23 cellular contexts compared by ENCODE assay signal in genomic region chr10:43386549-43386948, GRCh38. TPM values are rescaled to one million over a fixed set of nuclear protein-coding genes. Genes with fewer than 3 reads are reported as not detected.
A peak's percentile ranks its signal among the peaks of the same experiment; 100 is the strongest.
DNase-seq lines count a peak whose midpoint lies in the region; ATAC-seq, FAIRE-seq and TF ChIP-seq lines count a peak whose summit lies in the region.
"Had no signal": no experiment of that assay in that cellular context is flagged by ENCODE, and none has a peak within 500 bp of the region (broad histone marks: within the 10 kb centered on the region; RNA-seq: fewer than 3 reads in every experiment).

No MANE protein-coding gene starts in this region.

- no peak for TF ChIP-seq EP300 in HepG2 (IDR thresholded peaks at IDR 0.05; ENCODE audit: low read depth in 2 of 2, low read length in 2 of 2)
- TF ChIP-seq EP300 in HepG2 (CRISPR knock-in tag; IDR thresholded peaks at IDR 0.05; ENCODE audit: borderline replicate concordance): no peak
- no peak for TF ChIP-seq EP300 in upper lobe of left lung (IDR thresholded peaks at IDR 0.05)

- H3K9ac ChIP-seq in HepG2 (ENCODE audit: insufficient read depth, low read depth, low read length): no peak overlapping the region

- TF ChIP-seq CTCF in WTC11 (IDR thresholded peaks at IDR 0.05) (no peak), HepG2 (CRISPR knock-in tag; IDR thresholded peaks at IDR 0.05) (no peak), upper lobe of left lung (IDR thresholded peaks at IDR 0.05) (no peak)

- H2AFZ ChIP-seq in HepG2 (ENCODE audit: low read length): no peak overlapping the region

- H3K27ac ChIP-seq in HepG2 (ENCODE audit: extremely low read length, insufficient read depth, low read length) (no peak overlapping the region), upper lobe of left lung (no peak overlapping the region)
- H3K27ac ChIP-seq: tibial nerve had no signal

- no peak for TF ChIP-seq RAD21 in HepG2 (CRISPR knock-in tag; IDR thresholded peaks at IDR 0.05)

- peaks cover 64% of the 10 kb centered on the region for H4K20me1 ChIP-seq in HepG2 (ENCODE audit: insufficient read depth, low read length)

- H3K27ac Mint-ChIP-seq in stimulated activated naive CD8-positive, alpha-beta T cell treated with anti-CD3 and anti-CD28 coated beads, Interleukin-15, Interleukin-2, amounts not matched to agents 100 ng/mL and 50 ng/mL, for 24 hours: peak overlapping the region; percentile 63
- peak overlapping the region; percentile 41 for H3K27ac Mint-ChIP-seq in WTC11

- no peak overlapping the region for H3K4me3 Mint-ChIP-seq in stimulated activated naive CD8-positive, alpha-beta T cell treated with anti-CD3 and anti-CD28 coated beads, Interleukin-15, Interleukin-2, amounts not matched to agents 100 ng/mL and 50 ng/mL, for 24 hours
- no peak overlapping the region for H3K4me3 Mint-ChIP-seq in WTC11
- H3K4me3 Mint-ChIP-seq: activated T-helper 17 cell treated with anti-CD3 and anti-CD28 coated beads, Interleukin-2, amount 50 U/mL, for 72 hours had no signal

- H3K27me3 ChIP-seq in HepG2 (ENCODE audit: control insufficient read depth in 1 of 2, insufficient read depth in 2 of 2, low read length in 2 of 2) (no peaks in the 10 kb centered on the region), upper lobe of left lung (no peaks in the 10 kb centered on the region)
- H3K27me3 ChIP-seq: tibial nerve had no signal

- H3K4me1 ChIP-seq in HepG2 (ENCODE audit: insufficient read depth, low read length): peaks cover 45% of the 10 kb centered on the region
- H3K4me1 ChIP-seq in upper lobe of left lung: peaks cover 0 to 18% (median 8%) of the 10 kb centered on the region in 4 donors

- in situ Hi-C loops in HepG2 (cut with HindIII; ENCODE audit: extremely low pct_ligation_motif_present, low pct_unique_long_range_greater_than_20kb): no loop called here

- CTCF ChIA-PET in WTC11 (lab: Charles Lee): no interaction called here
- CTCF ChIA-PET in HepG2 (lab: Yijun Ruan, JAX; ENCODE audit: low intra/inter-chr PET ratio, low total read pairs): no interaction called here

- intact Hi-C loops in HepG2 (cut with micrococcal nuclease; ENCODE audit: unreplicated experiment): no loop called here

- TF ChIP-seq POLR2A in HepG2 (IDR thresholded peaks at IDR 0.05; ENCODE audit: insufficient read depth in 1 of 2, low read depth in 2 of 2, low read length in 2 of 2): peak in 1 of 2 experiments; percentile 16; a peak in 1 of 4 replicates
- no peak for TF ChIP-seq POLR2A in upper lobe of left lung (IDR thresholded peaks at IDR 0.05)

- peaks cover 46% of the 10 kb centered on the region for H3K4me1 Mint-ChIP-seq in stimulated activated naive CD8-positive, alpha-beta T cell treated with anti-CD3 and anti-CD28 coated beads, Interleukin-15, Interleukin-2, amounts not matched to agents 100 ng/mL and 50 ng/mL, for 24 hours (ENCODE audit: low read depth)
- H3K4me1 Mint-ChIP-seq in WTC11: peaks cover 8% of the 10 kb centered on the region

- no peaks in the 10 kb centered on the region for H3K27me3 Mint-ChIP-seq in stimulated activated naive CD8-positive, alpha-beta T cell treated with anti-CD3 and anti-CD28 coated beads, Interleukin-15, Interleukin-2, amounts not matched to agents 100 ng/mL and 50 ng/mL, for 24 hours
- H3K27me3 Mint-ChIP-seq in WTC11 (ENCODE audit: low read depth): no peaks in the 10 kb centered on the region
- H3K27me3 Mint-ChIP-seq: activated T-helper 17 cell treated with anti-CD3 and anti-CD28 coated beads, Interleukin-2, amount 50 U/mL, for 72 hours had no signal

- H3K36me3 ChIP-seq in HepG2 (replicated peaks in 1 of 2; ENCODE audit: control insufficient read depth in 1 of 2, insufficient read depth in 2 of 2, low read length in 2 of 2): peaks cover 21 to 53% of the 10 kb centered on the region in 2 experiments
- H3K36me3 ChIP-seq in upper lobe of left lung: peaks cover 42 to 75% (median 59%) of the 10 kb centered on the region in 4 donors

- no peak for DNase-seq in stimulated activated naive CD8-positive, alpha-beta T cell treated with anti-CD3 and anti-CD28 coated beads, Interleukin-15, Interleukin-2, amounts not matched to agents 100 U/mL and 50 U/mL, for 24 hours
- DNase-seq in WTC11 (ENCODE audit: low spot score) (no peak), HepG2 (ENCODE audit: low spot score) (no peak), upper lobe of left lung (no peak), NK-92 (lab: John Stamatoyannopoulos, UW; ENCODE audit: unreplicated experiment) (no peak), HuH-7 (ENCODE audit: low spot score) (no peak)
- DNase-seq: activated CD4-positive, alpha-beta T cell treated with anti-CD3 and anti-CD28 coated beads, Interleukin-2, amount 50 U/mL, for 48 hours; amygdala; cerebellar nuclear complex; effector CD4-positive, alpha-beta T cell; EL; midbrain; NCI-H1417 treated with DMSO at 0.1 percent for 48 hours; NCI-H524 treated with DMSO at 0.1 percent for 48 hours; occipital lobe had no signal

- no peak overlapping the region for H3K4me3 ChIP-seq in HepG2 (replicated peaks in 1 of 3; ENCODE audit: insufficient read depth in 1 of 3, low read depth in 2 of 3, low read length in 3 of 3)
- no peak overlapping the region for H3K4me3 ChIP-seq in upper lobe of left lung
- H3K4me3 ChIP-seq: tibial nerve had no signal

- no peak for ATAC-seq in stimulated activated naive CD8-positive, alpha-beta T cell treated with anti-CD3 and anti-CD28 coated beads, Interleukin-15, Interleukin-2, amounts not matched to agents 100 U/mL and 50 U/mL, for 24 hours
- ATAC-seq in WTC11 (no peak), HepG2 (no peak), GM21381 (IDR thresholded peaks at IDR 0.05; ENCODE audit: unreplicated experiment) (no peak), upper lobe of left lung (ENCODE audit: low FRiP score in 2 of 2) (no peak)
- ATAC-seq: activated T-helper 17 cell treated with anti-CD3 and anti-CD28 coated beads, Interleukin-2, amount 50 U/mL, for 72 hours; Right ventricle myocardium inferior had no signal

- H3K36me3 Mint-ChIP-seq in stimulated activated naive CD8-positive, alpha-beta T cell treated with anti-CD3 and anti-CD28 coated beads, Interleukin-15, Interleukin-2, amounts not matched to agents 100 ng/mL and 50 ng/mL, for 24 hours (ENCODE audit: low read depth): peaks cover 60% of the 10 kb centered on the region
- peaks cover 58% of the 10 kb centered on the region for H3K36me3 Mint-ChIP-seq in WTC11

- 96% methylated on average over 3 of the region's 4 CpGs for WGBS in HepG2 (ENCODE audit: low lambda C conversion rate)
- 88 to 97% methylated on average over 4 of the region's 4 CpGs for WGBS in upper lobe of left lung, 2 donors

- H3K9me3 ChIP-seq in HepG2 (ENCODE audit: low read length): no peaks in the 10 kb centered on the region
- H3K9me3 ChIP-seq in upper lobe of left lung: no peaks in the 10 kb centered on the region
- H3K9me3 ChIP-seq: tibial nerve had no signal

- POLR2A ChIA-PET in WTC11 (lab: Charles Lee) (interaction anchor here (1.0 to 1.7 kb wide), 2 partner anchors 9 to 10 kb away, joined by 3 to 5 read pairs; no protein-coding TSS in a partner anchor), HepG2 (lab: Yijun Ruan, JAX) (interaction anchor here (2.6 to 3.3 kb wide), 2 partner anchors 10 to 21 kb away, joined by 9 to 22 read pairs; no protein-coding TSS in a partner anchor)

- no peaks in the 10 kb centered on the region for H3K9me3 Mint-ChIP-seq in stimulated activated naive CD8-positive, alpha-beta T cell treated with anti-CD3 and anti-CD28 coated beads, Interleukin-15, Interleukin-2, amounts not matched to agents 100 ng/mL and 50 ng/mL, for 24 hours
- H3K9me3 Mint-ChIP-seq in WTC11: no peaks in the 10 kb centered on the region
- H3K9me3 Mint-ChIP-seq: activated T-helper 17 cell treated with anti-CD3 and anti-CD28 coated beads, Interleukin-2, amount 50 U/mL, for 72 hours had no signal

- BruUV-seq in HepG2 (replicated peaks; lab: Mats Ljungman, UMichigan): no TSS peak

- FAIRE-seq in HepG2 (lab: Jason Lieb, UNC): no peak
- FAIRE-seq: GM18507 had no signal

- H3K4me2 ChIP-seq in HepG2 (ENCODE audit: low read depth, low read length): no peak overlapping the region

- H3K79me2 ChIP-seq in HepG2 (ENCODE audit: insufficient read depth, low read length): peaks cover 40% of the 10 kb centered on the region

RNA-seq across cellular contexts. Expression of gene FXYD4, which starts 15.1 kb away (rescaled TPM):
- total RNA-seq in WTC11 (2021) (not detected in 3 replicates), HepG2 (2016; rRNA removed; fragmentation: Illumina TruSeq; extraction: Trizol) (not detected in 2 replicates), upper lobe of left lung (1 to 10 TPM in 3 of 6 donors, not detected in 3; 2.5 to 4.0 (median 2.7) TPM)
- total RNA-seq in HepG2 (2016; cell fraction: cytosol; rRNA removed; fragmentation: Illumina TruSeq; extraction: Trizol; ENCODE audit: low read depth): not detected in 2 replicates
- total RNA-seq in HepG2 (2016; cell fraction: insoluble cytoplasmic fraction; rRNA removed; fragmentation: Illumina TruSeq; extraction: Trizol): not detected in 2 replicates
- not detected in 2 replicates for total RNA-seq in HepG2 (2016; cell fraction: membrane; rRNA removed; fragmentation: Illumina TruSeq; extraction: Trizol)
- total RNA-seq in HepG2 (2016; cell fraction: nucleus; rRNA removed; fragmentation: Illumina TruSeq; extraction: Trizol): not detected in 2 replicates
- not detected in 2 replicates for polyA plus RNA-seq in HepG2 (2011; rRNA removed)
- not detected in 2 replicates for polyA plus RNA-seq in HepG2 (2011; cell fraction: cytosol; rRNA removed)
- not detected in 2 replicates for polyA plus RNA-seq in HepG2 (2011; cell fraction: nucleus; rRNA removed)
- polyA plus RNA-seq in HepG2 (2012): not detected in 2 replicates
- not detected in 2 replicates for polyA plus RNA-seq in HepG2 (2016; cell fraction: cytosol; fragmentation: Illumina TruSeq; extraction: Trizol; ENCODE audit: low read depth)
- polyA plus RNA-seq in HepG2 (2016; cell fraction: insoluble cytoplasmic fraction; fragmentation: Illumina TruSeq; extraction: Trizol; ENCODE audit: low read depth): not detected in 2 replicates
- polyA plus RNA-seq in HepG2 (2016; cell fraction: membrane; fragmentation: Illumina TruSeq; extraction: Trizol; ENCODE audit: low read depth): not detected in 2 replicates
- not detected in 2 replicates for polyA plus RNA-seq in HepG2 (2016; cell fraction: nucleus; fragmentation: Illumina TruSeq; extraction: Trizol; ENCODE audit: insufficient read depth, low read depth)
- 0.21 TPM in 1 of 2 replicates, not detected in the other for polyA minus RNA-seq in HepG2 (2011; rRNA and poly(A)+ RNA removed; ENCODE audit: low replicate concordance)
- not detected in 2 replicates for polyA minus RNA-seq in HepG2 (2011; cell fraction: cytosol; rRNA and poly(A)+ RNA removed)
- polyA minus RNA-seq in HepG2 (2011; cell fraction: nucleus; rRNA and poly(A)+ RNA removed): not detected in 2 replicates
- total RNA-seq: activated T-helper 17 cell treated with anti-CD3 and anti-CD28 coated beads, Interleukin-2, amount 50 U/mL, for 72 hours; HT1080; left lobe of liver; occipital lobe; Right ventricle myocardium inferior; tibial nerve had no signal

RNA-seq across cellular contexts. Expression of gene HNRNPF, which starts 22.4 kb away (rescaled TPM):
- total RNA-seq in WTC11 (2021): 318 to 358 TPM (median 326 TPM) in 3 replicates
- total RNA-seq in HepG2 (2016; rRNA removed; fragmentation: Illumina TruSeq; extraction: Trizol): 308 and 449 TPM in 2 replicates
- total RNA-seq in HepG2 (2016; cell fraction: cytosol; rRNA removed; fragmentation: Illumina TruSeq; extraction: Trizol; ENCODE audit: low read depth): 44.9 and 49.9 TPM in 2 replicates
- total RNA-seq in HepG2 (2016; cell fraction: insoluble cytoplasmic fraction; rRNA removed; fragmentation: Illumina TruSeq; extraction: Trizol): 322 and 435 TPM in 2 replicates
- total RNA-seq in HepG2 (2016; cell fraction: membrane; rRNA removed; fragmentation: Illumina TruSeq; extraction: Trizol): 123 and 131 TPM in 2 replicates
- 111 and 121 TPM in 2 replicates for total RNA-seq in HepG2 (2016; cell fraction: nucleus; rRNA removed; fragmentation: Illumina TruSeq; extraction: Trizol)
- polyA plus RNA-seq in HepG2 (2011; rRNA removed): 166 and 177 TPM in 2 replicates
- polyA plus RNA-seq in HepG2 (2011; cell fraction: cytosol; rRNA removed): 147 and 166 TPM in 2 replicates
- polyA plus RNA-seq in HepG2 (2011; cell fraction: nucleus; rRNA removed): 137 and 153 TPM in 2 replicates
- polyA plus RNA-seq in HepG2 (2012): 134 and 169 TPM in 2 replicates
- polyA plus RNA-seq in HepG2 (2016; cell fraction: cytosol; fragmentation: Illumina TruSeq; extraction: Trizol; ENCODE audit: low read depth): 19.5 and 22.4 TPM in 2 replicates
- 388 and 410 TPM in 2 replicates for polyA plus RNA-seq in HepG2 (2016; cell fraction: insoluble cytoplasmic fraction; fragmentation: Illumina TruSeq; extraction: Trizol; ENCODE audit: low read depth)
- polyA plus RNA-seq in HepG2 (2016; cell fraction: membrane; fragmentation: Illumina TruSeq; extraction: Trizol; ENCODE audit: low read depth): 49.0 and 51.7 TPM in 2 replicates
- 178 and 179 TPM in 2 replicates for polyA plus RNA-seq in HepG2 (2016; cell fraction: nucleus; fragmentation: Illumina TruSeq; extraction: Trizol; ENCODE audit: insufficient read depth, low read depth)
- 271 and 284 TPM in 2 replicates for polyA minus RNA-seq in HepG2 (2011; rRNA and poly(A)+ RNA removed; ENCODE audit: low replicate concordance)
- polyA minus RNA-seq in HepG2 (2011; cell fraction: cytosol; rRNA and poly(A)+ RNA removed): 121 and 128 TPM in 2 replicates
- polyA minus RNA-seq in HepG2 (2011; cell fraction: nucleus; rRNA and poly(A)+ RNA removed): 64.2 and 75.8 TPM in 2 replicates
- 100 to 1,000 TPM in 5 of 6 donors, 10 to 100 TPM in 1; 80.7 to 225 (median 177) TPM for total RNA-seq in upper lobe of left lung

RNA-seq across cellular contexts. Expression of gene ZNF487, which starts 50.4 kb away (rescaled TPM):
- total RNA-seq in WTC11 (2021): 1.2 to 2.3 TPM (median 1.4 TPM) in 3 replicates
- total RNA-seq in HepG2 (2016; rRNA removed; fragmentation: Illumina TruSeq; extraction: Trizol): 6.1 and 7.4 TPM in 2 replicates
- total RNA-seq in HepG2 (2016; cell fraction: cytosol; rRNA removed; fragmentation: Illumina TruSeq; extraction: Trizol; ENCODE audit: low read depth): 3.3 and 6.4 TPM in 2 replicates
- 6.3 and 8.8 TPM in 2 replicates for total RNA-seq in HepG2 (2016; cell fraction: insoluble cytoplasmic fraction; rRNA removed; fragmentation: Illumina TruSeq; extraction: Trizol)
- 5.5 and 7.7 TPM in 2 replicates for total RNA-seq in HepG2 (2016; cell fraction: membrane; rRNA removed; fragmentation: Illumina TruSeq; extraction: Trizol)
- total RNA-seq in HepG2 (2016; cell fraction: nucleus; rRNA removed; fragmentation: Illumina TruSeq; extraction: Trizol): 3.5 and 6.0 TPM in 2 replicates
- 6.6 and 8.8 TPM in 2 replicates for polyA plus RNA-seq in HepG2 (2011; rRNA removed)
- polyA plus RNA-seq in HepG2 (2011; cell fraction: cytosol; rRNA removed): 3.6 and 5.2 TPM in 2 replicates
- polyA plus RNA-seq in HepG2 (2011; cell fraction: nucleus; rRNA removed): 1.8 and 13.7 TPM in 2 replicates
- 2.6 and 3.3 TPM in 2 replicates for polyA plus RNA-seq in HepG2 (2012)
- 5.4 and 5.7 TPM in 2 replicates for polyA plus RNA-seq in HepG2 (2016; cell fraction: cytosol; fragmentation: Illumina TruSeq; extraction: Trizol; ENCODE audit: low read depth)
- polyA plus RNA-seq in HepG2 (2016; cell fraction: insoluble cytoplasmic fraction; fragmentation: Illumina TruSeq; extraction: Trizol; ENCODE audit: low read depth): 5.9 and 7.2 TPM in 2 replicates
- 6.0 and 8.7 TPM in 2 replicates for polyA plus RNA-seq in HepG2 (2016; cell fraction: membrane; fragmentation: Illumina TruSeq; extraction: Trizol; ENCODE audit: low read depth)
- 4.2 and 8.8 TPM in 2 replicates for polyA plus RNA-seq in HepG2 (2016; cell fraction: nucleus; fragmentation: Illumina TruSeq; extraction: Trizol; ENCODE audit: insufficient read depth, low read depth)
- polyA minus RNA-seq in HepG2 (2011; rRNA and poly(A)+ RNA removed; ENCODE audit: low replicate concordance): 3.5 and 7.7 TPM in 2 replicates
- polyA minus RNA-seq in HepG2 (2011; cell fraction: cytosol; rRNA and poly(A)+ RNA removed): 1.1 and 1.7 TPM in 2 replicates
- 4.8 and 6.7 TPM in 2 replicates for polyA minus RNA-seq in HepG2 (2011; cell fraction: nucleus; rRNA and poly(A)+ RNA removed)
- total RNA-seq in upper lobe of left lung: 10 to 100 TPM in 3 of 6 donors, 1 to 10 TPM in 3; 4.5 to 25.0 (median 11.0) TPM
